Comparison of ENCODE assay signal across 8 cellular contexts in genomic region chr7:149716007-149716931, GRCh38. TPM values are rescaled to one million over a fixed set of nuclear protein-coding genes. Genes with fewer than 3 reads are reported as not detected.
A peak's percentile ranks its signal among the peaks of the same experiment; 100 is the strongest.
DNase-seq lines count a peak whose midpoint lies in the region; ATAC-seq, FAIRE-seq and TF ChIP-seq lines count a peak whose summit lies in the region.

No MANE protein-coding gene starts in this region.

- peaks cover 28% of the 10 kb centered on the region for H3K79me2 ChIP-seq in K562 (ENCODE audit: control insufficient read depth, insufficient read depth, low read length)

- H3K36me3 ChIP-seq in HUES48 (ENCODE audit: control insufficient read depth, insufficient read depth, low read length), result peaks cover 11% of the 10 kb centered on the region
- peaks cover 21% of the 10 kb centered on the region; the same call in 2 of the 3 replicates for H3K36me3 ChIP-seq in K562 (ENCODE audit: control insufficient read depth, insufficient read depth, low read length)
- peaks cover 4% of the 10 kb centered on the region for H3K36me3 ChIP-seq in muscle layer of colon (ENCODE audit: insufficient read depth, low read length)

- in situ Hi-C loops in K562 (cut with MboI), result no loop called here

- H3K4me3 ChIP-seq in AG04449 (ENCODE audit: low read depth, low read length), result peak overlapping the region; percentile 75
- H3K4me3 ChIP-seq in HUES48 (ENCODE audit: low read depth, low read length), result peak overlapping the region; percentile 88
- H3K4me3 ChIP-seq in K562, result peak overlapping the region; percentile 60
- peak overlapping the region in 1 of 2 donors; percentile 78 for H3K4me3 ChIP-seq in muscle layer of colon (ENCODE audit: low read depth in 1 of 2, low read length in 2 of 2)

- H3K9me1 ChIP-seq in K562 (ENCODE audit: control insufficient read depth, insufficient read depth, low read length), result peaks cover 3% of the 10 kb centered on the region

- H3K27ac ChIP-seq in HUES48 (ENCODE audit: low read depth, low read length) (no peak overlapping the region), K562 (ENCODE audit: extremely low read depth, low read depth, low read length) (peak overlapping the region; percentile 56; the same call in 2 of the 3 replicates), muscle layer of colon (ENCODE audit: low read depth, low read length) (peak overlapping the region; percentile 67)

- BruUV-seq in K562 (replicated peaks; lab: Mats Ljungman, UMichigan), result no TSS peak

- no peak for TF ChIP-seq RAD21 in K562 (CRISPR knock-in tag; conservative IDR thresholded peaks at IDR 0.05 in 1 of 2, IDR thresholded peaks at IDR 0.05 in 1 of 2)

- H3K9me3 ChIP-seq in HUES48 (ENCODE audit: control insufficient read depth, insufficient read depth, low read length) (peaks cover 6% of the 10 kb centered on the region), K562 (replicated peaks; ENCODE audit: control insufficient read depth, insufficient read depth, low read depth, low read length) (peaks cover 6% of the 10 kb centered on the region; the same call in 1 of the 2 replicates), muscle layer of colon (ENCODE audit: low read length) (no peaks in the 10 kb centered on the region)

- 38% methylated on average over 11 of the region's 11 CpGs for WGBS in K562 (ENCODE audit: insufficient coverage, low coverage, missing lambda C conversion rate)

- intact Hi-C loops in K562 (cut with micrococcal nuclease), result no loop called here

- peak overlapping the region; percentile 92 for H3K4me2 ChIP-seq in K562 (ENCODE audit: insufficient read depth, low read length)

- H3K27me3 ChIP-seq in HUES48 (ENCODE audit: control insufficient read depth, insufficient read depth, low read length) (peaks cover 9% of the 10 kb centered on the region; the same call in 1 of the 2 replicates), K562 (ENCODE audit: control insufficient read depth in 2 of 2, insufficient read depth in 2 of 2, low read length in 2 of 2) (no peaks in the 10 kb centered on the region), muscle layer of colon (ENCODE audit: control insufficient read depth in 1 of 2, insufficient read depth in 2 of 2, low read length in 2 of 2) (no peaks in the 10 kb centered on the region)

- ATAC-seq in K562, result no peak
- ATAC-seq in HG03025 (IDR thresholded peaks at IDR 0.05; ENCODE audit: low FRiP score, unreplicated experiment), result no peak

- no peak for FAIRE-seq in K562 (lab: Jason Lieb, UNC)

- no peak for TF ChIP-seq POLR2A in K562 (conservative IDR thresholded peaks at IDR 0.05)

- H4K20me1 ChIP-seq in K562 (replicated peaks; ENCODE audit: control insufficient read depth, insufficient read depth, low read length), result peaks cover 13% of the 10 kb centered on the region

- no peak overlapping the region for H3K9ac ChIP-seq in HUES48 (ENCODE audit: low read depth, low read length)
- peak overlapping the region; percentile 76 to 94 for H3K9ac ChIP-seq in K562 (ENCODE audit: insufficient read depth in 1 of 2, low read depth in 2 of 2, low read length in 2 of 2)
- no peak overlapping the region for H3K9ac ChIP-seq in muscle layer of colon (ENCODE audit: low read length)

- DNase-seq in AG04449 (ENCODE audit: low read depth, low spot score), result no peak
- DNase-seq in K562 (ENCODE audit: extremely low read depth in 1 of 4, low spot score in 3 of 4), result peak in 1 of 4 experiments; percentile 8
- no peak for DNase-seq in HuH-7.5 (ENCODE audit: low spot score)
- DNase-seq in LoVo (ENCODE audit: low spot score), result no peak
- DNase-seq in SW480 (ENCODE audit: low spot score), result no peak

- CTCF ChIA-PET in AG04449 (lab: Yijun Ruan, JAX), result interaction anchor here (0.7 to 4.5 kb wide), 17 partner anchors 12 to 258 kb away, joined by 3 to 23 read pairs (median 4); no protein-coding TSS in a partner anchor
- CTCF ChIA-PET in K562 (lab: Yijun Ruan, JAX; ENCODE audit: low intra/inter-chr PET ratio), result no interaction called here

- H3K4me1 ChIP-seq in HUES48 (ENCODE audit: control insufficient read depth, insufficient read depth, low read length), result peaks cover 5% of the 10 kb centered on the region; the same call in 1 of the 2 replicates
- peaks cover 44 to 70% of the 10 kb centered on the region in 2 experiments for H3K4me1 ChIP-seq in K562 (replicated peaks in 1 of 2; ENCODE audit: control insufficient read depth in 2 of 2, insufficient read depth in 2 of 2, low read length in 2 of 2)
- H3K4me1 ChIP-seq in muscle layer of colon (ENCODE audit: insufficient read depth, low read length), result peaks cover 42% of the 10 kb centered on the region

- TF ChIP-seq EP300 in K562 (IDR thresholded peaks at IDR 0.05; ENCODE audit: low read length), result no peak

- POLR2A ChIA-PET in AG04449 (lab: Yijun Ruan, JAX) (interaction anchor here (1.1 kb wide), 1 partner anchor 12 kb away, joined by 4 read pairs; no protein-coding TSS in a partner anchor), K562 (lab: Yijun Ruan, JAX) (interaction anchor here (0.7 to 1.8 kb wide), 5 partner anchors 12 to 31 kb away, joined by 3 to 8 read pairs (median 4); no protein-coding TSS in a partner anchor)

- TF ChIP-seq CTCF in AG04449 (IDR thresholded peaks at IDR 0.05; ENCODE audit: insufficient read depth, low read length, missing control alignments) (peak; percentile 23), K562 (IDR thresholded peaks at IDR 0.05 in 2 of 3, conservative IDR thresholded peaks at IDR 0.05 in 1 of 3; ENCODE audit: insufficient read depth in 2 of 3, low read depth in 1 of 3, low read length in 3 of 3) (no peak)

- no peak overlapping the region for H2AFZ ChIP-seq in K562 (ENCODE audit: low read depth, low read length)

TF ChIP-seq in K562, 482 proteins besides CTCF, POLR2A, EP300 and RAD21 (continues in another document):
- TF ChIP-seq TFAP4 (CRISPR knock-in tag; IDR thresholded peaks at IDR 0.05; ENCODE audit: borderline replicate concordance), result 0 out of 2 replicates have a peak, but pooled peaks have one; percentile 16
- no peak for TF ChIP-seq THAP12 (CRISPR knock-in tag; IDR thresholded peaks at IDR 0.05)
- no peak for TF ChIP-seq E2F1 (CRISPR knock-in tag; IDR thresholded peaks at IDR 0.05)
- TF ChIP-seq ESRRA (IDR thresholded peaks at IDR 0.05; ENCODE audit: borderline replicate concordance, low read depth), result peak; percentile 74; the same call in 1 of the 2 replicates
- TF ChIP-seq GTF2F1 (IDR thresholded peaks at IDR 0.05; ENCODE audit: low read depth, low read length), result no peak
- TF ChIP-seq HDAC1 (IDR thresholded peaks at IDR 0.05), result no peak
- no peak for TF ChIP-seq ZNF780A (CRISPR knock-in tag; IDR thresholded peaks at IDR 0.05)
- TF ChIP-seq BRCA1 (IDR thresholded peaks at IDR 0.05), result no peak
- TF ChIP-seq BRCA1 (CRISPR knock-in tag; IDR thresholded peaks at IDR 0.05), result peak; percentile 68; the same call in 1 of the 2 replicates

RNA-seq across cellular contexts. Expression of gene ZNF467, which starts 57.1 kb away (rescaled TPM):
- 3.6 and 10.3 TPM in 2 replicates for total RNA-seq in K562 (2011; cell fraction: chromatin; rRNA removed; ENCODE audit: low replicate concordance)
- 7.6 and 11.7 TPM in 2 replicates for total RNA-seq in K562 (2011; cell fraction: nucleolus; rRNA removed)
- total RNA-seq in K562 (2011; cell fraction: nucleoplasm; rRNA removed), result 5.1 and 5.6 TPM in 2 replicates
- total RNA-seq in K562 (2014; rRNA removed), result 2.8 and 4.6 TPM in 2 replicates
- 0.80 and 1.3 TPM in 2 replicates for total RNA-seq in K562 (2014; rRNA removed; fragmentation: Illumina TruSeq; extraction: Trizol)
- 1.6 and 2.0 TPM in 2 replicates for total RNA-seq in K562 (2015; rRNA removed; fragmentation: Illumina TruSeq; extraction: Trizol)
- 14.2 and 16.2 TPM in 2 replicates for total RNA-seq in K562 (2021)
- 2.4 and 3.9 TPM in 2 replicates for polyA plus RNA-seq in K562 (2011; rRNA removed)
- 3.2 and 8.5 TPM in 2 replicates for polyA plus RNA-seq in K562 (2011; cell fraction: cytosol; rRNA removed)
- polyA plus RNA-seq in K562 (2011; cell fraction: nucleus; rRNA removed), result 17.0 and 31.8 TPM in 2 replicates
- 15.3 and 17.0 TPM in 2 replicates for polyA plus RNA-seq in K562 (2012)
- polyA plus RNA-seq in K562 (2014; fragmentation: Illumina TruSeq; extraction: Trizol), result 1.7 and 3.2 TPM in 2 replicates
- polyA plus RNA-seq in K562 (2014; fragmentation: Nextera tagmentation; extraction: Ambion mirVana), result under 1 TPM; 0.32 to 0.42 TPM
- polyA plus RNA-seq in K562 (2014; rRNA removed), result 6.6 and 8.3 TPM in 2 replicates
- 0.60 and 1.1 TPM in 2 replicates for polyA minus RNA-seq in K562 (2011; rRNA and poly(A)+ RNA removed)
- 7.6 and 15.2 TPM in 2 replicates for polyA minus RNA-seq in K562 (2011; cell fraction: cytosol; rRNA and poly(A)+ RNA removed)
- 3.4 and 4.0 TPM in 2 replicates for polyA minus RNA-seq in K562 (2011; cell fraction: nucleus; rRNA and poly(A)+ RNA removed)

Comparison
In these comparisons a context has a peak if more than half of its experiments do, and no peak if none do; other contexts are left out.
1. H3K9ac ChIP-seq: peak in K562 (2 of 2); none in HUES48 (single experiment) and muscle layer of colon (single experiment).